ENCODE assay signal across 2 cellular contexts in the genomic region with DNA sequence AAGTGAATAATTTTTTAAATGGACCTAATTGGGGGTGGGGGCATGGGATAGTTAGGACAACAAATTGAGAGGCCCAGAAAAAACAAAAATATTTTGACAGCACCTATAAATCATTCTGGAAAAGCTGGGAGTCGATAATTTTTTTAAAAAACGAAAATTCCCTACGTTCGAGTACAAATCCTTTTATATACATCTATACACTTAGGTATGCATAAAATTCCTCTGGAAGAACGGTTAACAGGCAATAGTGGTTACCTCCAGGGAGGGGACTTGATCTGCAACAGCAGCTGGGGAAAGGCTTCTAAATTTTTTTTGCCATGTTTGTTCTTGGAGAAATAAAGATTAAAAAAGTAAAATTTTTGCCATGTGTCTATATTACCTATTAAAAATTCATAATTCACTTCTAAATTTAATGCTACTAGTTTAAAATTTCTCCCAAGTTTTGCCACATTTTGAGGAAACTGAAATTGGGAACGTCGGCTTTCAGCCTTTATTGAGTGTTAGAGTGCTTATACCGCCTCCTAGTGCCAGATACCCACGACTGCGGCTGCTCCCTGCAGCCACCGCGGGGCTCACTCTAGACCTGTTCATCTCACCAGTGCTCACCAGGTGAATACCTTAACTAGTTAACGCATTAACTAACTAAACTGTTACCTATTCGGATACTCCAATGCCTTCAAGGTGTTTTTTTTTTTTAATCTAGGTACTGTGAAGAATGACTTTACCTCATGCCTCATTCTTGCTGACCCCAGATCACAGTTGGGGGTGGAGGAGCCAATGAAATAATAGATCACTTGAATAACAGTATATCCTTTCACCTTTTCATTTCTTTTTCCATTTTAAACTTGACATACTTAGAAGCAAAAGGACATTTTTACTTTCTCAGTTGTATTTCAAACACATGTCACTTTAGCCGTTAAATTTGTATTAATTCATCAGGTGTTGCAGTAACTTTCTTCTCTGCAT.
TF ChIP-seq lines count a peak whose summit lies in the region.

No MANE protein-coding gene starts in this region.

TF ChIP-seq in SK-N-SH, 30 proteins besides CTCF, POLR2A, EP300 and RAD21 (continued from another document):
- TF ChIP-seq MAX (IDR thresholded peaks at IDR 0.05; ENCODE audit: low read depth), result no peak
- TF ChIP-seq CHD2 (IDR thresholded peaks at IDR 0.05; ENCODE audit: low read length, partially characterized antibody), result no peak

TF ChIP-seq in SK-N-SH treated with all-trans-retinoic acid at 6 μM for 48 hours, 23 proteins besides CTCF, POLR2A, EP300 and RAD21 (continued from another document):
- TF ChIP-seq, protein P1, sequence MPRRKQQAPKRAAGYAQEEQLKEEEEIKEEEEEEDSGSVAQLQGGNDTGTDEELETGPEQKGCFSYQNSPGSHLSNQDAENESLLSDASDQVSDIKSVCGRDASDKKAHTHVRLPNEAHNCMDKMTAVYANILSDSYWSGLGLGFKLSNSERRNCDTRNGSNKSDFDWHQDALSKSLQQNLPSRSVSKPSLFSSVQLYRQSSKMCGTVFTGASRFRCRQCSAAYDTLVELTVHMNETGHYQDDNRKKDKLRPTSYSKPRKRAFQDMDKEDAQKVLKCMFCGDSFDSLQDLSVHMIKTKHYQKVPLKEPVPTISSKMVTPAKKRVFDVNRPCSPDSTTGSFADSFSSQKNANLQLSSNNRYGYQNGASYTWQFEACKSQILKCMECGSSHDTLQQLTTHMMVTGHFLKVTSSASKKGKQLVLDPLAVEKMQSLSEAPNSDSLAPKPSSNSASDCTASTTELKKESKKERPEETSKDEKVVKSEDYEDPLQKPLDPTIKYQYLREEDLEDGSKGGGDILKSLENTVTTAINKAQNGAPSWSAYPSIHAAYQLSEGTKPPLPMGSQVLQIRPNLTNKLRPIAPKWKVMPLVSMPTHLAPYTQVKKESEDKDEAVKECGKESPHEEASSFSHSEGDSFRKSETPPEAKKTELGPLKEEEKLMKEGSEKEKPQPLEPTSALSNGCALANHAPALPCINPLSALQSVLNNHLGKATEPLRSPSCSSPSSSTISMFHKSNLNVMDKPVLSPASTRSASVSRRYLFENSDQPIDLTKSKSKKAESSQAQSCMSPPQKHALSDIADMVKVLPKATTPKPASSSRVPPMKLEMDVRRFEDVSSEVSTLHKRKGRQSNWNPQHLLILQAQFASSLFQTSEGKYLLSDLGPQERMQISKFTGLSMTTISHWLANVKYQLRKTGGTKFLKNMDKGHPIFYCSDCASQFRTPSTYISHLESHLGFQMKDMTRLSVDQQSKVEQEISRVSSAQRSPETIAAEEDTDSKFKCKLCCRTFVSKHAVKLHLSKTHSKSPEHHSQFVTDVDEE (CRISPR knock-in tag; IDR thresholded peaks at IDR 0.05), result no peak
- TF ChIP-seq ZNF70 (CRISPR knock-in tag; IDR thresholded peaks at IDR 0.05) (no peak), TOX (CRISPR knock-in tag; IDR thresholded peaks at IDR 0.05; ENCODE audit: borderline replicate concordance) (no peak), ZC3H10 (CRISPR knock-in tag; IDR thresholded peaks at IDR 0.05) (no peak)
TF ChIP-seq in SK-N-SH treated with all-trans-retinoic acid at 6 μM for 48 hours: peak in this region for 0.
